In genomic region chr12:57907281-57907680, GRCh38 we compare ENCODE assay signal across 32 cellular contexts. TPM values are rescaled to one million over a fixed set of nuclear protein-coding genes. Genes with fewer than 3 reads are reported as not detected.
"Had no signal": no experiment of that assay in that cellular context is flagged by ENCODE, and none has a peak within 500 bp of the region (broad histone marks: within the 10 kb centered on the region; RNA-seq: fewer than 3 reads in every experiment).

No MANE protein-coding gene starts in this region.

- DNase-seq: activated CD4-positive, alpha-beta memory T cell treated with anti-CD3 and anti-CD28 coated beads for 36 hours; activated CD4-positive, alpha-beta T cell treated with anti-CD3 and anti-CD28 coated beads for 36 hours; activated CD4-positive, alpha-beta T cell treated with anti-CD3 and anti-CD28 coated beads, Interleukin-2, amount 10 ng/mL, durations not matched to agents 24 days and 14 days; activated CD4-positive, CD25-positive, alpha-beta regulatory T cell; activated CD4-positive, CD25-positive, alpha-beta regulatory T cell treated with anti-CD3 and anti-CD28 coated beads, Interleukin-2, amount 50 U/mL, for 72 hours; activated CD8-positive, alpha-beta memory T cell treated with anti-CD3 and anti-CD28 coated beads, Interleukin-2, amount 10 ng/mL, durations not matched to agents 7 days and 5 days; activated CD8-positive, alpha-beta memory T cell treated with anti-CD3 and anti-CD28 coated beads, Interleukin-2, amount 50 U/mL, for 4 hours; activated CD8-positive, alpha-beta T cell treated with anti-CD3 and anti-CD28 coated beads, Interleukin-2, amount 10 ng/mL, durations not matched to agents 7 days and 5 days; activated gamma-delta T cell; activated naive CD4-positive, alpha-beta T cell; activated naive CD4-positive, alpha-beta T cell treated with anti-CD3 and anti-CD28 coated beads, Interleukin-2, amount 10 ng/mL, durations not matched to agents 7 days and 5 days; activated naive CD8-positive, alpha-beta T cell treated with anti-CD3 and anti-CD28 coated beads, Interleukin-2, amount 10 ng/mL, durations not matched to agents 7 days and 5 days; activated T-cell treated with anti-CD3 and anti-CD28 coated beads, Interleukin-2, amount 50 U/mL, for 24 hours; activated T-cell treated with anti-CD3 and anti-CD28 coated beads, Interleukin-2, amount 50 U/mL, for 72 hours; central memory CD4-positive, alpha-beta T cell; colonic mucosa; effector memory CD4-positive, alpha-beta T cell; endodermal cell; head of caudate nucleus; T-helper 17 cell; T1000; WERI-Rb-1 had no signal

- FAIRE-seq: frontal cortex had no signal

- H3K27ac ChIP-seq: ascending aorta, breast epithelium, cardiac muscle cell, colonic mucosa, WERI-Rb-1 had no signal

- H3K4me3 ChIP-seq: ascending aorta, breast epithelium, cardiac muscle cell, colonic mucosa, dorsolateral prefrontal cortex had no signal

- H3K4me3 Mint-ChIP-seq: activated CD4-positive, alpha-beta memory T cell treated with anti-CD3 and anti-CD28 coated beads for 36 hours; activated CD4-positive, alpha-beta T cell treated with anti-CD3 and anti-CD28 coated beads for 36 hours; activated CD4-positive, alpha-beta T cell treated with anti-CD3 and anti-CD28 coated beads, Interleukin-2, amount 10 ng/mL, durations not matched to agents 24 days and 14 days; activated CD8-positive, alpha-beta memory T cell treated with anti-CD3 and anti-CD28 coated beads, Interleukin-2, amount 10 ng/mL, durations not matched to agents 7 days and 5 days; activated CD8-positive, alpha-beta T cell treated with anti-CD3 and anti-CD28 coated beads, Interleukin-2, amount 10 ng/mL, durations not matched to agents 7 days and 5 days; activated naive CD4-positive, alpha-beta T cell treated with anti-CD3 and anti-CD28 coated beads, Interleukin-2, amount 10 ng/mL, durations not matched to agents 7 days and 5 days; activated naive CD8-positive, alpha-beta T cell treated with anti-CD3 and anti-CD28 coated beads, Interleukin-2, amount 10 ng/mL, durations not matched to agents 7 days and 5 days; activated T-cell treated with anti-CD3 and anti-CD28 coated beads, Interleukin-2, amount 50 U/mL, for 24 hours; activated T-cell treated with anti-CD3 and anti-CD28 coated beads, Interleukin-2, amount 50 U/mL, for 72 hours; brain; dendritic cell treated with granulocyte-macrophage colony-stimulating factor and Interleukin-4, amounts not matched to agents 40 ng/mL and 50 ng/mL, for 4 days; endodermal cell; T-helper 17 cell; T-helper 2 cell treated with Interferon-gamma antibody and Interleukin-4, amounts not matched to agents 5 μg/mL and 100 μg/mL, for 36 hours had no signal

- H3K27ac Mint-ChIP-seq: activated CD4-positive, alpha-beta memory T cell treated with anti-CD3 and anti-CD28 coated beads for 36 hours; activated CD4-positive, alpha-beta T cell treated with anti-CD3 and anti-CD28 coated beads for 36 hours; activated CD4-positive, alpha-beta T cell treated with anti-CD3 and anti-CD28 coated beads, Interleukin-2, amount 10 ng/mL, durations not matched to agents 24 days and 14 days; activated CD8-positive, alpha-beta memory T cell treated with anti-CD3 and anti-CD28 coated beads, Interleukin-2, amount 10 ng/mL, durations not matched to agents 7 days and 5 days; activated CD8-positive, alpha-beta T cell treated with anti-CD3 and anti-CD28 coated beads, Interleukin-2, amount 10 ng/mL, durations not matched to agents 7 days and 5 days; activated naive CD4-positive, alpha-beta T cell treated with anti-CD3 and anti-CD28 coated beads, Interleukin-2, amount 10 ng/mL, durations not matched to agents 7 days and 5 days; activated naive CD4-positive, alpha-beta T cell treated with anti-CD3 and anti-CD28 coated beads, Interleukin-2, amount 50 U/mL, for 72 hours; activated naive CD8-positive, alpha-beta T cell treated with anti-CD3 and anti-CD28 coated beads, Interleukin-2, amount 10 ng/mL, durations not matched to agents 7 days and 5 days; activated T-cell treated with anti-CD3 and anti-CD28 coated beads, Interleukin-2, amount 50 U/mL, for 24 hours; activated T-cell treated with anti-CD3 and anti-CD28 coated beads, Interleukin-2, amount 50 U/mL, for 72 hours; brain; dendritic cell treated with granulocyte-macrophage colony-stimulating factor and Interleukin-4, amounts not matched to agents 40 ng/mL and 50 ng/mL, for 4 days; endodermal cell; T-helper 17 cell; T-helper 2 cell treated with Interferon-gamma antibody and Interleukin-4, amounts not matched to agents 5 μg/mL and 100 μg/mL, for 36 hours had no signal

- ATAC-seq: activated CD4-positive, alpha-beta T cell treated with anti-CD3 and anti-CD28 coated beads for 36 hours; activated CD8-positive, alpha-beta memory T cell treated with anti-CD3 and anti-CD28 coated beads, Interleukin-2, amount 10 ng/mL, durations not matched to agents 7 days and 5 days; activated CD8-positive, alpha-beta T cell treated with anti-CD3 and anti-CD28 coated beads, Interleukin-2, amount 10 ng/mL, durations not matched to agents 7 days and 5 days; activated naive CD4-positive, alpha-beta T cell treated with anti-CD3 and anti-CD28 coated beads, Interleukin-2, amount 50 U/mL, for 72 hours; activated T-cell treated with anti-CD3 and anti-CD28 coated beads, Interleukin-2, amount 50 U/mL, for 72 hours; esophagus mucosa; T-helper 17 cell had no signal

- H3K9me3 ChIP-seq: ascending aorta, breast epithelium, colonic mucosa had no signal

- H3K36me3 ChIP-seq: ascending aorta, breast epithelium, cardiac muscle cell, colonic mucosa, WERI-Rb-1 had no signal

- H3K36me3 Mint-ChIP-seq: activated CD4-positive, alpha-beta memory T cell treated with anti-CD3 and anti-CD28 coated beads for 36 hours; activated CD8-positive, alpha-beta memory T cell treated with anti-CD3 and anti-CD28 coated beads, Interleukin-2, amount 10 ng/mL, durations not matched to agents 7 days and 5 days; activated naive CD4-positive, alpha-beta T cell treated with anti-CD3 and anti-CD28 coated beads, Interleukin-2, amount 10 ng/mL, durations not matched to agents 7 days and 5 days; activated naive CD4-positive, alpha-beta T cell treated with anti-CD3 and anti-CD28 coated beads, Interleukin-2, amount 50 U/mL, for 72 hours; activated naive CD8-positive, alpha-beta T cell treated with anti-CD3 and anti-CD28 coated beads, Interleukin-2, amount 10 ng/mL, durations not matched to agents 7 days and 5 days; brain had no signal

- H3K9me3 Mint-ChIP-seq: activated CD4-positive, alpha-beta memory T cell treated with anti-CD3 and anti-CD28 coated beads for 36 hours; activated CD4-positive, alpha-beta T cell treated with anti-CD3 and anti-CD28 coated beads, Interleukin-2, amount 10 ng/mL, durations not matched to agents 24 days and 14 days; activated naive CD4-positive, alpha-beta T cell treated with anti-CD3 and anti-CD28 coated beads, Interleukin-2, amount 10 ng/mL, durations not matched to agents 7 days and 5 days; activated naive CD4-positive, alpha-beta T cell treated with anti-CD3 and anti-CD28 coated beads, Interleukin-2, amount 50 U/mL, for 72 hours; activated naive CD8-positive, alpha-beta T cell treated with anti-CD3 and anti-CD28 coated beads, Interleukin-2, amount 10 ng/mL, durations not matched to agents 7 days and 5 days; activated T-cell treated with anti-CD3 and anti-CD28 coated beads, Interleukin-2, amount 50 U/mL, for 24 hours; activated T-cell treated with anti-CD3 and anti-CD28 coated beads, Interleukin-2, amount 50 U/mL, for 72 hours; dendritic cell treated with granulocyte-macrophage colony-stimulating factor and Interleukin-4, amounts not matched to agents 40 ng/mL and 50 ng/mL, for 4 days; endodermal cell; T-helper 2 cell treated with Interferon-gamma antibody and Interleukin-4, amounts not matched to agents 5 μg/mL and 100 μg/mL, for 36 hours had no signal

- H3K27me3 ChIP-seq: ascending aorta, breast epithelium, colonic mucosa, dorsolateral prefrontal cortex had no signal

RNA-seq across cellular contexts. Expression of gene ATP23, which starts 34.1 kb away (rescaled TPM):
- total RNA-seq: ascending aorta had no signal
